8 cellular contexts compared by ENCODE assay signal in the genomic region with DNA sequence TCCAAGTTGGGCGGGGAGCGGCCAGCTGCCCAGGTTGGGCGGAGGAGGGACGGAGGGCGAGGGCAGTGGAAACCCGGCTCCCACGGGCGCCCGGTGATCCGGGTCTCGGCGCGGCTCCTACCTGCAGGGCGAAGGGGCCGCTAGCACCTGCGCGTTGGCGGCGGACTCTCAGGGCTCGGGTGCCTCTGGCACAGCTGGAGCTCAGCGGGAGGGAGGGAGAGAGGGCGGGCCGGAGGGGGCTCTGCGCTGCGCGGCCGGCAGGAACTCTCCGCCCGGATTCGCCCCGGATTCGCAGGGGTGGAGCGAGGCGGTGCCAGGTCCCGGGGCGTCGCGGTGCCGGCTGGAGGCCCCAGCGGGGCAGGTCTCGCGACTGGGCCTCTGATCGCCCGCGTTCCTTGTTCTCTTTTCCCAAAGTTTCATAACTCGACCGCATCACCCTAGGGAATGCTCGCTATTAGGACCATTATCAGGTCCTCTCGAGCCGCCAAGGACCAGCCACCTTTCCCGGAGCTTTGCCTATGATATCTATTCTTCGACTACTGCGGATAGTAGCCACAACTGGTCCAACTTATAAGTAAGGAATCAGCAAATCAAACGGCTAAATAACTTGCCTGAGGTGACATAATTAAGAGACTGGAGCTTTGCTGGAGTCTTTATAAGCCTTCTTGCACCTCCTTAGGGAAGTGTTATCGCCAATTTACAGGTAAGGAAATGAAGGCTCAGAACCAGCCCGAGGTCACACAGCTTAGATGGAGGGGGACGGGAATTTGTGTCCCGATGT. TPM values are rescaled to one million over a fixed set of nuclear protein-coding genes. Genes with fewer than 3 reads are reported as not detected.
A peak's percentile ranks its signal among the peaks of the same experiment; 100 is the strongest.
DNase-seq lines count a peak whose midpoint lies in the region; ATAC-seq, FAIRE-seq and TF ChIP-seq lines count a peak whose summit lies in the region.

A gene with protein sequence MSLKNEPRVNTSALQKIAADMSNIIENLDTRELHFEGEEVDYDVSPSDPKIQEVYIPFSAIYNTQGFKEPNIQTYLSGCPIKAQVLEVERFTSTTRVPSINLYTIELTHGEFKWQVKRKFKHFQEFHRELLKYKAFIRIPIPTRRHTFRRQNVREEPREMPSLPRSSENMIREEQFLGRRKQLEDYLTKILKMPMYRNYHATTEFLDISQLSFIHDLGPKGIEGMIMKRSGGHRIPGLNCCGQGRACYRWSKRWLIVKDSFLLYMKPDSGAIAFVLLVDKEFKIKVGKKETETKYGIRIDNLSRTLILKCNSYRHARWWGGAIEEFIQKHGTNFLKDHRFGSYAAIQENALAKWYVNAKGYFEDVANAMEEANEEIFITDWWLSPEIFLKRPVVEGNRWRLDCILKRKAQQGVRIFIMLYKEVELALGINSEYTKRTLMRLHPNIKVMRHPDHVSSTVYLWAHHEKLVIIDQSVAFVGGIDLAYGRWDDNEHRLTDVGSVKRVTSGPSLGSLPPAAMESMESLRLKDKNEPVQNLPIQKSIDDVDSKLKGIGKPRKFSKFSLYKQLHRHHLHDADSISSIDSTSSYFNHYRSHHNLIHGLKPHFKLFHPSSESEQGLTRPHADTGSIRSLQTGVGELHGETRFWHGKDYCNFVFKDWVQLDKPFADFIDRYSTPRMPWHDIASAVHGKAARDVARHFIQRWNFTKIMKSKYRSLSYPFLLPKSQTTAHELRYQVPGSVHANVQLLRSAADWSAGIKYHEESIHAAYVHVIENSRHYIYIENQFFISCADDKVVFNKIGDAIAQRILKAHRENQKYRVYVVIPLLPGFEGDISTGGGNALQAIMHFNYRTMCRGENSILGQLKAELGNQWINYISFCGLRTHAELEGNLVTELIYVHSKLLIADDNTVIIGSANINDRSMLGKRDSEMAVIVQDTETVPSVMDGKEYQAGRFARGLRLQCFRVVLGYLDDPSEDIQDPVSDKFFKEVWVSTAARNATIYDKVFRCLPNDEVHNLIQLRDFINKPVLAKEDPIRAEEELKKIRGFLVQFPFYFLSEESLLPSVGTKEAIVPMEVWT (minus strand): TSS at position 206 of the 781 bp plus-strand sequence. CDS start 72,432 bp downstream, outside the sequence.

- peak in 1 of 2 donors; percentile 73 for TF ChIP-seq POLR2A in heart left ventricle (IDR thresholded peaks at IDR 0.05)

- TSS peak; percentile 96 for BruUV-seq in Calu3 (replicated peaks; lab: Mats Ljungman, UMichigan)

- H3K27ac Mint-ChIP-seq in Calu3 (ENCODE audit: unreplicated experiment): peak within 1 kb of the TSS; percentile 94

- no peaks in the 10 kb centered on the region for H3K36me3 ChIP-seq in heart left ventricle
- no peaks in the 10 kb centered on the region for H3K36me3 ChIP-seq in pancreas

- DNase-seq in Calu3 (peak; percentile 97), RPMI7951 (ENCODE audit: low read depth) (peak; percentile 84), heart left ventricle (peak; percentile 86 to 92 (median 88)), pancreas (peak; percentile 89 to 94 (median 92)), retina (no peak)

- H3K4me3 ChIP-seq in heart left ventricle: peak within 1 kb of the TSS; percentile 42 to 91 (median 72)
- peak within 1 kb of the TSS; percentile 47 to 65 (median 51) for H3K4me3 ChIP-seq in pancreas

- intact Hi-C loops in Calu3 (cut with micrococcal nuclease; ENCODE audit: unreplicated experiment) (loop anchor here (2.0 kb wide), 2 partner anchors 64 to 226 kb away; no protein-coding TSS in a partner anchor), heart left ventricle (cut with DNase I) (loop anchor here in 1 of 10 donors (2.0 kb wide), 2 partner anchors 18 to 228 kb away; a partner anchor contains a TSS), pancreas (cut with DNase I) (no loop called here)

- CTCF ChIA-PET in Calu3 (lab: Charles Lee): interaction anchor here (0.5 to 2.1 kb wide), 12 partner anchors 11 to 231 kb away, joined by 3 to 16 read pairs (median 4); no protein-coding TSS in a partner anchor

- H3K4me3 Mint-ChIP-seq in Calu3 (ENCODE audit: low read depth, unreplicated experiment): peak within 1 kb of the TSS; percentile 96

- peaks cover 59% of the 10 kb centered on the region for H3K4me1 Mint-ChIP-seq in Calu3 (ENCODE audit: low read depth, unreplicated experiment)

- H3K27ac ChIP-seq in adipose tissue (ENCODE audit: low read depth, low read length): peak within 1 kb of the TSS; percentile 9
- H3K27ac ChIP-seq in heart left ventricle: peak within 1 kb of the TSS; percentile 53 to 95 (median 92)
- H3K27ac ChIP-seq in pancreas: peak within 1 kb of the TSS; percentile 84 to 97 (median 90)

- H3K9me3 Mint-ChIP-seq in Calu3 (ENCODE audit: low read depth, unreplicated experiment): no peaks in the 10 kb centered on the region

- H3K9me3 ChIP-seq in heart left ventricle (peaks cover 0 to 8% (median 0%) of the 10 kb centered on the region in 12 donors), pancreas (no peaks in the 10 kb centered on the region)

- 4 to 5% (median 5%) methylated on average over 42 to 58 of the region's 58 CpGs for WGBS in adipose tissue, 3 donors
- WGBS in heart left ventricle, 4 donors: 4 to 9% (median 5%) methylated on average over 31 to 58 of the region's 58 CpGs
- WGBS in pancreas, 2 donors: 4% methylated on average over 53 to 58 of the region's 58 CpGs

- H3K4me1 ChIP-seq in heart left ventricle (peaks cover under 1 to 66% (median 21%) of the 10 kb centered on the region in 12 donors), pancreas (peaks cover 0 to 30% (median 16%) of the 10 kb centered on the region in 3 donors)

- H3K27me3 Mint-ChIP-seq in Calu3 (ENCODE audit: unreplicated experiment): no peaks in the 10 kb centered on the region

- FAIRE-seq in pancreas (lab: Jason Lieb, UNC): no peak

- H3K27me3 ChIP-seq in heart left ventricle: no peaks in the 10 kb centered on the region
- H3K27me3 ChIP-seq in pancreas: no peaks in the 10 kb centered on the region

- ATAC-seq in GM19452 (IDR thresholded peaks at IDR 0.05; ENCODE audit: unreplicated experiment): peak; percentile 53
- peak; percentile 34 for ATAC-seq in HG03520 (IDR thresholded peaks at IDR 0.05; ENCODE audit: unreplicated experiment)
- peak; percentile 59 to 89 (median 84) for ATAC-seq in heart left ventricle
- peak; percentile 88 to 92 (median 90) for ATAC-seq in pancreas

- peaks cover 38% of the 10 kb centered on the region for H3K36me3 Mint-ChIP-seq in Calu3 (ENCODE audit: insufficient read depth, unreplicated experiment)

- no peak for TF ChIP-seq CTCF in Calu3 (IDR thresholded peaks at IDR 0.05; ENCODE audit: unreplicated experiment)
- TF ChIP-seq CTCF in heart left ventricle (IDR thresholded peaks at IDR 0.05): no peak
- TF ChIP-seq CTCF in pancreas (IDR thresholded peaks at IDR 0.05): no peak

RNA-seq across cellular contexts. Expression of the gene that starts here (rescaled TPM):
- total RNA-seq in Calu3 (2022): 58.5 and 61.2 TPM in 2 replicates
- 9.7 and 10.9 TPM in 2 replicates for total RNA-seq in RPMI7951 (2014; rRNA removed; shearing (Covaris generic))
- polyA plus RNA-seq in adipose tissue: 10 to 100 TPM in 2 of 3 donors, 1 to 10 TPM in 1; 5.4 to 11.9 (median 10.6) TPM
- total RNA-seq in heart left ventricle: 100 to 1,000 TPM in 1 of 9 donors, 10 to 100 TPM in 8; 44.5 to 106 (median 61.4) TPM
- 10 to 100 TPM; 12.3 to 33.2 TPM for polyA plus RNA-seq in heart left ventricle
- total RNA-seq in pancreas: 10 to 100 TPM; 25.2 to 62.1 (median 38.6) TPM
- 10 to 100 TPM; 14.7 to 29.3 TPM for polyA plus RNA-seq in pancreas

Comparison
In these comparisons a context has a peak if more than half of its experiments do, and no peak if none do; other contexts are left out.
1. ATAC-seq: peak in every context shown above with its lines; median percentile 90 in pancreas; 84 in heart left ventricle; 53 in GM19452; 34 in HG03520.
2. H3K27ac ChIP-seq: peak in every context shown above with its lines; median percentile 92 in heart left ventricle; 90 in pancreas; 9 in adipose tissue.